ENCODE assay signal across 2 cellular contexts in genomic region chr3:57597973-57598351, GRCh38.
TF ChIP-seq lines count a peak whose summit lies in the region.

No MANE protein-coding gene starts in this region.

TF ChIP-seq in HEK293, 187 proteins besides CTCF, POLR2A, EP300 and RAD21:
- TF ChIP-seq ZBTB48 (tag by site-specific recombination; IDR thresholded peaks at IDR 0.05), result no peak
- no peak for TF ChIP-seq ZNF341 (tag by site-specific recombination; IDR thresholded peaks at IDR 0.05; ENCODE audit: low read depth)
- no peak for TF ChIP-seq ZNF610 (tag by site-specific recombination; IDR thresholded peaks at IDR 0.05; ENCODE audit: borderline replicate concordance)
- TF ChIP-seq ZNF184 (tag by site-specific recombination; IDR thresholded peaks at IDR 0.05), result 0 out of 2 replicates have a peak, but pooled peaks have one; percentile 14
- TF ChIP-seq ZNF302 (tag by site-specific recombination; IDR thresholded peaks at IDR 0.05; ENCODE audit: low read depth), result no peak
- TF ChIP-seq ZBTB21 (tag by site-specific recombination; IDR thresholded peaks at IDR 0.05), result no peak
- peak; percentile 88; the same call in 1 of the 2 replicates for TF ChIP-seq SCRT2 (tag by site-specific recombination; IDR thresholded peaks at IDR 0.05)
- no peak for TF ChIP-seq KLF8 (tag by site-specific recombination; IDR thresholded peaks at IDR 0.05)
- no peak for TF ChIP-seq HIC1 (tag by site-specific recombination; IDR thresholded peaks at IDR 0.05)
- no peak for TF ChIP-seq ZNF791 (tag by site-specific recombination; IDR thresholded peaks at IDR 0.05)
- TF ChIP-seq ZNF76 (tag by site-specific recombination; IDR thresholded peaks at IDR 0.05; ENCODE audit: borderline replicate concordance, low read depth), result no peak
- no peak for TF ChIP-seq ZNF324 (tag by site-specific recombination; IDR thresholded peaks at IDR 0.05)
- no peak for TF ChIP-seq ZNF571 (tag by site-specific recombination; IDR thresholded peaks at IDR 0.05)
- TF ChIP-seq OSR2 (tag by site-specific recombination; IDR thresholded peaks at IDR 0.05), result no peak
- no peak for TF ChIP-seq ZBTB44 (tag by site-specific recombination; IDR thresholded peaks at IDR 0.05)
- TF ChIP-seq ZNF169 (tag by site-specific recombination; IDR thresholded peaks at IDR 0.05), result no peak
- no peak for TF ChIP-seq ZNF146 (tag by site-specific recombination; IDR thresholded peaks at IDR 0.05)
- TF ChIP-seq KLF10 (tag by site-specific recombination; IDR thresholded peaks at IDR 0.05), result peak; percentile 11; the same call in 1 of the 2 replicates
- no peak for TF ChIP-seq ZNF510 (tag by site-specific recombination; IDR thresholded peaks at IDR 0.05; ENCODE audit: insufficient replicate concordance)
- TF ChIP-seq ZNF48 (tag by site-specific recombination; IDR thresholded peaks at IDR 0.05), result no peak
- no peak for TF ChIP-seq ZNF18 (tag by site-specific recombination; IDR thresholded peaks at IDR 0.05)
- no peak for TF ChIP-seq ZNF202 (tag by site-specific recombination; IDR thresholded peaks at IDR 0.05; ENCODE audit: borderline replicate concordance)
- TF ChIP-seq ZNF600 (tag by site-specific recombination; IDR thresholded peaks at IDR 0.05), result no peak

TF ChIP-seq in endothelial cell of umbilical vein, 7 proteins besides CTCF, POLR2A, EP300 and RAD21:
- TF ChIP-seq EZH2 (IDR thresholded peaks at IDR 0.05; ENCODE audit: borderline replicate concordance, low read depth, low read length, severe bottlenecking) (no peak), JUN (IDR thresholded peaks at IDR 0.05; ENCODE audit: borderline replicate concordance, insufficient read depth, insufficient read length, low read depth) (peak; percentile 40), GATA2 (IDR thresholded peaks at IDR 0.05; ENCODE audit: insufficient read depth, insufficient read length, low read depth, low read length) (peak; percentile 49), MAX (IDR thresholded peaks at IDR 0.05; ENCODE audit: insufficient read depth, insufficient read length) (peak; percentile 50), POLR2AphosphoS5 (IDR thresholded peaks at IDR 0.05; ENCODE audit: insufficient read depth, low read depth, low read length) (no peak), FOS (IDR thresholded peaks at IDR 0.05; ENCODE audit: borderline replicate concordance, insufficient read depth, low read length) (peak; percentile 85), MYC (IDR thresholded peaks at IDR 0.05; ENCODE audit: low read depth, low read length) (no peak)
